Comparison of ENCODE assay signal across 19 cellular contexts in the genomic region with DNA sequence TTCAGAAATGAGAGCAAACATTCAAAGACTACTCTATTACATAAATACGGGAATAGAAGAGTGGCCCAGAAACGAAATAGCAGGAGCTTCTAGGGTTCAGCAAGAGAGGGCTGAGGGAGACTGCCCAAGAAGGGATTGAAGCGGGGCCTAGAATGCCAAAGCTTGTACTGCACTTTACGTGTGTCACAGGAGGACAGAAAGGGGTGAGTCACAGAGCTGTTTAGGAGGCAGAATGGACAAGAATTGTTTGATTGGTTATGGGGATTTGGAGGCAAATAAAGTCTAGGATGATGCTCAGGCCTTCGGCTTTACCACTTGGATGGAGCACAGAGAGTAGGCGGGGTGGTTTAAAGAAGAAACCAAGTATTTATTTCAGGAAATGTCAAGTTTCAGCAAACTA. TPM values are rescaled to one million over a fixed set of nuclear protein-coding genes. Genes with fewer than 3 reads are reported as not detected.
DNase-seq lines count a peak whose midpoint lies in the region; ATAC-seq, FAIRE-seq and TF ChIP-seq lines count a peak whose summit lies in the region.
"Had no signal": no experiment of that assay in that cellular context is flagged by ENCODE, and none has a peak within 500 bp of the region (broad histone marks: within the 10 kb centered on the region; RNA-seq: fewer than 3 reads in every experiment).

No MANE protein-coding gene starts in this region.

- no peaks in the 10 kb centered on the region for H3K9me3 ChIP-seq in H1 (ENCODE audit: insufficient read depth in 2 of 2, low read depth in 1 of 2, low read length in 1 of 2)
- peaks cover 0 to 5% of the 10 kb centered on the region in 2 donors for H3K9me3 ChIP-seq in neuronal stem cell (replicated peaks in 1 of 2; ENCODE audit: control insufficient read depth in 2 of 2, insufficient read depth in 1 of 2, low read depth in 1 of 2, low read length in 2 of 2)
- H3K9me3 ChIP-seq: A549, esophagus squamous epithelium had no signal

- no peak for FAIRE-seq in H1 (lab: Jason Lieb, UNC)
- FAIRE-seq: A549, TTC549 had no signal

- H3K23ac ChIP-seq in H1 (ENCODE audit: insufficient read length) (no peak overlapping the region), neuronal stem cell (ENCODE audit: low read depth, low read length, poor library complexity) (no peak overlapping the region)

- no peak overlapping the region for H2BK15ac ChIP-seq in H1 (ENCODE audit: low read length)
- no peak overlapping the region for H2BK15ac ChIP-seq in neuronal stem cell (ENCODE audit: low read length)

- CTCF ChIA-PET in WTC11 (lab: Charles Lee) (interaction anchor here (1.7 kb wide), 1 partner anchor 67 kb away, joined by 4 read pairs; no protein-coding TSS in a partner anchor), H1 (lab: Charles Lee; ENCODE audit: partially characterized antibody) (interaction anchor here (1.4 to 1.9 kb wide), 2 partner anchors 11 to 155 kb away, joined by 4 to 9 read pairs; no protein-coding TSS in a partner anchor)

- H3K36me3 ChIP-seq in H1 (ENCODE audit: control insufficient read depth in 2 of 4, insufficient read depth in 4 of 4, low read length in 3 of 4) (no peaks in the 10 kb centered on the region), neuronal stem cell (replicated peaks in 1 of 2; ENCODE audit: control insufficient read depth in 2 of 2, insufficient read depth in 2 of 2, low read length in 2 of 2) (no peaks in the 10 kb centered on the region)
- H3K36me3 ChIP-seq: esophagus squamous epithelium had no signal

- H3K4me3 Mint-ChIP-seq in activated CD4-positive, alpha-beta T cell treated with anti-CD3 and anti-CD28 coated beads, Interleukin-2, amount 10 ng/mL, durations not matched to agents 24 days and 14 days, result peak overlapping the region; percentile 59
- H3K4me3 Mint-ChIP-seq in WTC11, result peak overlapping the region; percentile 90; the same call in 1 of the 2 replicates

- H3K14ac ChIP-seq in H1 (ENCODE audit: insufficient read length) (no peak overlapping the region), neuronal stem cell (ENCODE audit: low read length) (no peak overlapping the region)

- H3K27ac ChIP-seq in H1 (ENCODE audit: low read depth, low read length), result no peak overlapping the region
- no peak overlapping the region for H3K27ac ChIP-seq in neuronal stem cell (replicated peaks; ENCODE audit: low read length)
- H3K27ac ChIP-seq: A549, coronary artery, esophagus squamous epithelium had no signal

- H3K36me3 Mint-ChIP-seq in activated CD4-positive, alpha-beta T cell treated with anti-CD3 and anti-CD28 coated beads, Interleukin-2, amount 10 ng/mL, durations not matched to agents 24 days and 14 days (ENCODE audit: low read depth), result peaks cover 12% of the 10 kb centered on the region
- no peaks in the 10 kb centered on the region for H3K36me3 Mint-ChIP-seq in WTC11

- H3K9me3 Mint-ChIP-seq in activated CD4-positive, alpha-beta T cell treated with anti-CD3 and anti-CD28 coated beads, Interleukin-2, amount 10 ng/mL, durations not matched to agents 24 days and 14 days, result no peaks in the 10 kb centered on the region
- H3K9me3 Mint-ChIP-seq in WTC11, result no peaks in the 10 kb centered on the region

- H4K20me1 ChIP-seq in H1 (replicated peaks in 1 of 2; ENCODE audit: control insufficient read depth in 1 of 2, insufficient read depth in 2 of 2, low read length in 2 of 2), result no peaks in the 10 kb centered on the region

- peaks cover 35% of the 10 kb centered on the region for H3K4me1 Mint-ChIP-seq in activated CD4-positive, alpha-beta T cell treated with anti-CD3 and anti-CD28 coated beads, Interleukin-2, amount 10 ng/mL, durations not matched to agents 24 days and 14 days
- peaks cover 22% of the 10 kb centered on the region for H3K4me1 Mint-ChIP-seq in WTC11

- 86% methylated on average over 6 of the region's 6 CpGs; no CpG with 5 or more reads in 1 of the 2 experiments for WGBS in H1 (ENCODE audit: extremely low coverage in 1 of 2, insufficient coverage in 1 of 2, insufficient read length in 1 of 2, insufficient replicate concordance in 2 of 2, low coverage in 1 of 2, low lambda C conversion rate in 2 of 2, missing lambda C conversion rate in 1 of 2), 2 experiments
- WGBS in neuronal stem cell (ENCODE audit: extremely low coverage in 2 of 2, insufficient read length in 2 of 2, insufficient replicate concordance in 1 of 2), 2 donors, result no CpG with 5 or more reads among the region's 6 CpGs

- no peaks in the 10 kb centered on the region; a peak in 2 of 7 replicates for H3K27me3 ChIP-seq in H1 (replicated peaks in 1 of 4; ENCODE audit: control insufficient read depth in 3 of 4, extremely low read depth in 1 of 4, insufficient read depth in 3 of 4, low read length in 3 of 4)
- no peaks in the 10 kb centered on the region for H3K27me3 ChIP-seq in neuronal stem cell (ENCODE audit: control insufficient read depth in 3 of 3, insufficient read depth in 3 of 3, low read depth in 1 of 3, low read length in 3 of 3)
- H3K27me3 ChIP-seq: esophagus squamous epithelium had no signal

- H3K23me2 ChIP-seq in H1 (ENCODE audit: low read depth, low read length), result peaks cover 9% of the 10 kb centered on the region; the same call in 1 of the 2 replicates

- H2BK120ac ChIP-seq in H1 (replicated peaks; ENCODE audit: low read depth, low read length), result no peak overlapping the region
- no peak overlapping the region for H2BK120ac ChIP-seq in neuronal stem cell (ENCODE audit: low read depth, low read length)

- H3K9ac ChIP-seq in H1 (replicated peaks in 1 of 4; ENCODE audit: extremely low read depth in 1 of 4, low read depth in 3 of 4, low read length in 3 of 4), result no peak overlapping the region
- no peak overlapping the region for H3K9ac ChIP-seq in neuronal stem cell (ENCODE audit: low read depth, low read length, poor library complexity)

- in situ Hi-C loops in GM13976 (cut with MboI; ENCODE audit: low sequenced_read_pairs, unreplicated experiment), result no loop called here

- peak overlapping the region; percentile 61 for H3K27ac Mint-ChIP-seq in activated CD4-positive, alpha-beta T cell treated with anti-CD3 and anti-CD28 coated beads, Interleukin-2, amount 10 ng/mL, durations not matched to agents 24 days and 14 days
- H3K27ac Mint-ChIP-seq in WTC11, result peak overlapping the region; percentile 5; the same call in 1 of the 2 replicates

- H2BK5ac ChIP-seq in H1 (ENCODE audit: low read depth, low read length), result no peak overlapping the region
- H2BK5ac ChIP-seq in neuronal stem cell (ENCODE audit: low read length), result no peak overlapping the region

- H2AK5ac ChIP-seq in H1 (ENCODE audit: low read depth, low read length) (0 out of 2 replicates have a peak overlapping the region, but pooled peaks have one; percentile 39), neuronal stem cell (ENCODE audit: low read depth, low read length) (peak overlapping the region; percentile 56)

- ATAC-seq in WTC11, result no peak
- ATAC-seq in GM19395 (IDR thresholded peaks at IDR 0.05; ENCODE audit: unreplicated experiment), result no peak
- ATAC-seq: A549 had no signal

- no peak overlapping the region for H3K56ac ChIP-seq in H1 (replicated peaks; ENCODE audit: insufficient read length, low read depth, low read length)

- no peaks in the 10 kb centered on the region for H3K79me2 ChIP-seq in H1 (ENCODE audit: control insufficient read depth in 1 of 2, insufficient read depth in 2 of 2, low read length in 2 of 2)

- intact Hi-C loops in activated CD4-positive, alpha-beta T cell treated with anti-CD3 and anti-CD28 coated beads, Interleukin-2, amount 10 ng/mL, durations not matched to agents 24 days and 14 days (cut with micrococcal nuclease), result no loop called here

- H2BK20ac ChIP-seq in H1 (ENCODE audit: low read length), result no peak overlapping the region

- DNase-seq in activated CD4-positive, alpha-beta T cell treated with anti-CD3 and anti-CD28 coated beads, Interleukin-2, amount 10 ng/mL, durations not matched to agents 24 days and 14 days, result no peak
- DNase-seq in activated CD4-positive, alpha-beta T cell treated with anti-CD3 and anti-CD28 coated beads for 48 hours, result no peak
- no peak for DNase-seq in WTC11 (ENCODE audit: low spot score)
- DNase-seq in H1 (ENCODE audit: low read depth in 1 of 2, low spot score in 2 of 2), result no peak
- no peak for DNase-seq in neuronal stem cell (ENCODE audit: low spot score)
- no peak for DNase-seq in GM13976 (ENCODE audit: low spot score)
- no peak for DNase-seq in dermis blood vessel endothelial cell
- DNase-seq: activated CD8-positive, alpha-beta memory T cell treated with anti-CD3 and anti-CD28 coated beads, Interleukin-2, amount 50 U/mL, for 4 hours; aorta; esophagus squamous epithelium; NCI-H1417 treated with DMSO at 0.1 percent for 48 hours; NCI-H345; SHP77 had no signal

- H3K4me3 ChIP-seq in H1 (ENCODE audit: extremely low read depth in 1 of 4, insufficient read depth in 2 of 4, low read depth in 3 of 4, low read length in 4 of 4), result no peak overlapping the region
- H3K4me3 ChIP-seq in neuronal stem cell (ENCODE audit: low read length in 2 of 2), result no peak overlapping the region
- H3K4me3 ChIP-seq: A549, coronary artery, esophagus squamous epithelium had no signal

- H2AFZ ChIP-seq in H1 (ENCODE audit: low read length), result no peak overlapping the region
- no peak overlapping the region for H2AFZ ChIP-seq in neuronal stem cell (ENCODE audit: low read length)

- H3K4me2 ChIP-seq in H1 (ENCODE audit: insufficient read depth in 1 of 2, low read depth in 2 of 2, low read length in 2 of 2), result no peak overlapping the region
- H3K4me2 ChIP-seq in neuronal stem cell (ENCODE audit: insufficient read depth, low read length, poor library complexity, severe bottlenecking), result no peak overlapping the region
- H3K4me2 ChIP-seq: A549 had no signal

- POLR2A ChIA-PET in WTC11 (lab: Charles Lee), result no interaction called here
- POLR2A ChIA-PET in H1 (lab: Charles Lee; ENCODE audit: partially characterized antibody), result interaction anchor here (1.0 kb wide), 2 partner anchors 16 to 46 kb away, joined by 3 read pairs; no protein-coding TSS in a partner anchor

- no peak overlapping the region for H4K5ac ChIP-seq in H1 (ENCODE audit: insufficient read length, low read depth, low read length)

- H3K79me1 ChIP-seq in H1 (ENCODE audit: low read depth, low read length), result no peaks in the 10 kb centered on the region
- H3K79me1 ChIP-seq in neuronal stem cell (ENCODE audit: low read depth, low read length), result no peaks in the 10 kb centered on the region

- H3K27me3 Mint-ChIP-seq in activated CD4-positive, alpha-beta T cell treated with anti-CD3 and anti-CD28 coated beads, Interleukin-2, amount 10 ng/mL, durations not matched to agents 24 days and 14 days, result no peaks in the 10 kb centered on the region
- H3K27me3 Mint-ChIP-seq in WTC11 (ENCODE audit: low read depth), result peaks cover 10% of the 10 kb centered on the region; the same call in 1 of the 2 replicates

- H3K18ac ChIP-seq in H1 (ENCODE audit: extremely low read depth, low read length), result no peak overlapping the region
- H3K18ac ChIP-seq in neuronal stem cell (ENCODE audit: low read length), result no peak overlapping the region

- H3K4me1 ChIP-seq in H1 (replicated peaks in 1 of 4; ENCODE audit: control insufficient read depth in 3 of 4, insufficient read depth in 4 of 4, low read length in 3 of 4) (peaks cover 0 to 7% (median 6%) of the 10 kb centered on the region in 4 experiments; a peak in 6 of 7 replicates), neuronal stem cell (ENCODE audit: control insufficient read depth in 2 of 2, insufficient read depth in 1 of 2, low read depth in 1 of 2, low read length in 2 of 2) (peaks cover 0 to 11% of the 10 kb centered on the region in 2 donors)

- no peak for TF ChIP-seq RAD21 in H1 (IDR thresholded peaks at IDR 0.05 in 1 of 2, conservative IDR thresholded peaks at IDR 0.05 in 1 of 2; ENCODE audit: low read depth in 2 of 2, low read length in 2 of 2)

- H3K4ac ChIP-seq in H1 (replicated peaks; ENCODE audit: insufficient read length, low read depth, low read length), result no peak overlapping the region
- no peak overlapping the region for H3K4ac ChIP-seq in neuronal stem cell (ENCODE audit: low read length)

- H2BK12ac ChIP-seq in H1 (ENCODE audit: low read depth, low read length) (no peak overlapping the region), neuronal stem cell (ENCODE audit: low read length) (no peak overlapping the region)

- TF ChIP-seq EP300 in H1 (IDR thresholded peaks at IDR 0.05; ENCODE audit: borderline replicate concordance in 1 of 2, low read depth in 2 of 2, low read length in 2 of 2), result no peak

- TF ChIP-seq CTCF in WTC11 (IDR thresholded peaks at IDR 0.05) (no peak), H1 (IDR thresholded peaks at IDR 0.05; ENCODE audit: control extremely low read depth in 1 of 3, insufficient read depth in 1 of 3, low read depth in 1 of 3, low read length in 3 of 3) (no peak), GM13976 (IDR thresholded peaks at IDR 0.05; ENCODE audit: borderline replicate concordance, control extremely low read depth, extremely low read depth, insufficient read depth, missing control alignments) (no peak)

- H4K8ac ChIP-seq in H1 (ENCODE audit: extremely low read depth, insufficient read depth, low read length) (no peak overlapping the region), neuronal stem cell (ENCODE audit: low read depth, low read length) (no peak overlapping the region)

- no peak overlapping the region for H4K91ac ChIP-seq in H1 (replicated peaks; ENCODE audit: insufficient read length, low read length)
- no peak overlapping the region for H4K91ac ChIP-seq in neuronal stem cell (ENCODE audit: low read depth, low read length, poor library complexity)

- TF ChIP-seq POLR2A in H1 (IDR thresholded peaks at IDR 0.05; ENCODE audit: control extremely low read depth in 1 of 2, low read depth in 2 of 2, low read length in 2 of 2), result no peak

RNA-seq across cellular contexts. Expression of a gene that starts 11.3 kb away (rescaled TPM):
- total RNA-seq in activated CD4-positive, alpha-beta T cell treated with anti-CD3 and anti-CD28 coated beads, Interleukin-2, amount 10 ng/mL, durations not matched to agents 24 days and 14 days, result not detected in 2 replicates
- total RNA-seq in WTC11 (2021) (not detected in 3 replicates), dermis blood vessel endothelial cell (not detected in 2 replicates)
- not detected in 2 replicates for total RNA-seq in H1 (2021; fragmentation: NEBNext Ultra II Directional; extraction: Animal tissue kit (Norgen Biotek cat#: 25700))
- not detected in 2 replicates for polyA plus RNA-seq in H1 (2011; rRNA removed)
- not detected for polyA plus RNA-seq in H1 (2011; cell fraction: cytosol; rRNA removed)
- polyA plus RNA-seq in H1 (2011; cell fraction: nucleus; rRNA removed), result not detected
- not detected in 4 replicates for polyA plus RNA-seq in H1 (2012, experiment 1 of 2)
- polyA plus RNA-seq in H1 (2012, experiment 2 of 2), result not detected
- polyA plus RNA-seq in H1 (2013, experiment 1 of 2), result not detected
- polyA plus RNA-seq in H1 (2013, experiment 2 of 2), result not detected
- not detected in 2 replicates for polyA minus RNA-seq in H1 (2011; rRNA and poly(A)+ RNA removed)
- not detected for polyA minus RNA-seq in H1 (2011; cell fraction: cytosol; rRNA and poly(A)+ RNA removed)
- polyA minus RNA-seq in H1 (2011; cell fraction: nucleus; rRNA and poly(A)+ RNA removed), result not detected
- polyA plus RNA-seq in neuronal stem cell (2013, experiment 1 of 2), result not detected
- polyA plus RNA-seq in neuronal stem cell (2013, experiment 2 of 2), result not detected
- total RNA-seq: aorta, esophagus squamous epithelium, pulmonary artery endothelial cell, temporal lobe had no signal
- polyA plus RNA-seq: A549, aorta had no signal

RNA-seq across cellular contexts. Expression of a gene that starts 48.9 kb away (rescaled TPM):
- 513 and 516 TPM in 2 replicates for total RNA-seq in activated CD4-positive, alpha-beta T cell treated with anti-CD3 and anti-CD28 coated beads, Interleukin-2, amount 10 ng/mL, durations not matched to agents 24 days and 14 days
- total RNA-seq in WTC11 (2021), result 318 to 358 TPM (median 326 TPM) in 3 replicates
- total RNA-seq in H1 (2021; fragmentation: NEBNext Ultra II Directional; extraction: Animal tissue kit (Norgen Biotek cat#: 25700)), result 389 and 397 TPM in 2 replicates
- 208 and 209 TPM in 2 replicates for polyA plus RNA-seq in H1 (2011; rRNA removed)
- 285 TPM for polyA plus RNA-seq in H1 (2011; cell fraction: cytosol; rRNA removed)
- 199 TPM for polyA plus RNA-seq in H1 (2011; cell fraction: nucleus; rRNA removed)
- polyA plus RNA-seq in H1 (2012, experiment 1 of 2), result 322 to 369 TPM (median 332 TPM) in 4 replicates
- polyA plus RNA-seq in H1 (2012, experiment 2 of 2), result 154 TPM
- polyA plus RNA-seq in H1 (2013, experiment 1 of 2), result 167 TPM
- 175 TPM for polyA plus RNA-seq in H1 (2013, experiment 2 of 2)
- 303 and 334 TPM in 2 replicates for polyA minus RNA-seq in H1 (2011; rRNA and poly(A)+ RNA removed)
- 147 TPM for polyA minus RNA-seq in H1 (2011; cell fraction: cytosol; rRNA and poly(A)+ RNA removed)
- 101 TPM for polyA minus RNA-seq in H1 (2011; cell fraction: nucleus; rRNA and poly(A)+ RNA removed)
- 114 TPM for polyA plus RNA-seq in neuronal stem cell (2013, experiment 1 of 2)
- 114 TPM for polyA plus RNA-seq in neuronal stem cell (2013, experiment 2 of 2)
- total RNA-seq in dermis blood vessel endothelial cell, result 280 and 325 TPM in 2 replicates
